8 cellular contexts compared by ENCODE assay signal in the genomic region with DNA sequence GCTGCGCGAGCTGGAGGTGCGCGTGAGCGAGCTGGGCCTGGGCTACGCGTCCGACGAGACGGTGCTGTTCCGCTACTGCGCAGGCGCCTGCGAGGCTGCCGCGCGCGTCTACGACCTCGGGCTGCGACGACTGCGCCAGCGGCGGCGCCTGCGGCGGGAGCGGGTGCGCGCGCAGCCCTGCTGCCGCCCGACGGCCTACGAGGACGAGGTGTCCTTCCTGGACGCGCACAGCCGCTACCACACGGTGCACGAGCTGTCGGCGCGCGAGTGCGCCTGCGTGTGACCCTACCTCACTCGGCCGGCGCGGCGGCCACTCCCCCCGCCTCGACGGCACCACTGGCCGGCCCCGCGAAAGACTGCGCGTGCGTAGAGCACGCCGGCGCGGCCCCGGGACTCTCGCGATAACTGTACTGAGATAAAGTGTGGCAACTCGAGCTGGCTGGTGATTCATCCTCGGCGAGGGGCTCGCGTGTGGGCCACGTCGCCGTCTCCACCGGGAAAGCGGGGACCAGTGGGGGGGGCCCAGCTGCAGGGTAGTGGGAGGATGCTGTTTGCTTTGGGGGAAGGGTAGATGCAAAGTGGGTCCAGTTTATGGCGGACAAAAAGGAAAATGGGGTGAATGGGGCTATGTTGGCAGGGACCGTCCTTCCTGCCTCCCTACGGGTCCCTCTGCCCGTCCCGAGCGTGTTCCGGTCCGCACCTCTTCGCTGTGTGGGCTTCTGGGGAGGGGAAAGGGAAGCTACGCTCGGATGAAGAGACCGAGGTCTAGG. TPM values are rescaled to one million over a fixed set of nuclear protein-coding genes. Genes with fewer than 3 reads are reported as not detected.
DNase-seq lines count a peak whose midpoint lies in the region; ATAC-seq, FAIRE-seq and TF ChIP-seq lines count a peak whose summit lies in the region.

No MANE protein-coding gene starts in this region.

- peaks cover 2% of the 10 kb centered on the region for H3K4me1 Mint-ChIP-seq in Calu3 (ENCODE audit: low read depth, unreplicated experiment)
- peaks cover 9% of the 10 kb centered on the region for H3K4me1 Mint-ChIP-seq in activated T-cell treated with anti-CD3 and anti-CD28 coated beads, Interleukin-2, amount 50 U/mL, for 4 hours (ENCODE audit: low read depth)
- H3K4me1 Mint-ChIP-seq in naive thymus-derived CD4-positive, alpha-beta T cell: peaks cover 5 to 19% (median 10%) of the 10 kb centered on the region in 7 donors

- H3K4me2 ChIP-seq in OCI-LY3 (ENCODE audit: low read length): peak overlapping the region; percentile 58

- CTCF ChIA-PET in Calu3 (lab: Charles Lee): interaction anchor here (0.6 to 1.3 kb wide), 2 partner anchors 24 to 159 kb away, joined by 3 to 7 read pairs; no protein-coding TSS in a partner anchor
- CTCF ChIA-PET in naive thymus-derived CD4-positive, alpha-beta T cell (lab: Charles Lee): interaction anchor here (0.5 to 3.8 kb wide), 9 partner anchors 11 to 382 kb away, joined by 3 to 20 read pairs (median 4); a partner anchor contains a TSS

- H3K36me3 ChIP-seq in OCI-LY3 (replicated peaks; ENCODE audit: low read depth, low read length): no peaks in the 10 kb centered on the region
- no peaks in the 10 kb centered on the region for H3K36me3 ChIP-seq in naive thymus-derived CD4-positive, alpha-beta T cell (ENCODE audit: control insufficient read depth in 2 of 3, insufficient read depth in 3 of 3, low read length in 3 of 3)

- 0 out of 2 replicates have a peak overlapping the region, but pooled peaks have one; percentile 2 for H3K27ac ChIP-seq in OCI-LY3 (ENCODE audit: low read length)
- H3K27ac ChIP-seq in naive thymus-derived CD4-positive, alpha-beta T cell (ENCODE audit: low read depth, low read length): peak overlapping the region; percentile 80

- no peaks in the 10 kb centered on the region for H3K27me3 Mint-ChIP-seq in Calu3 (ENCODE audit: unreplicated experiment)
- H3K27me3 Mint-ChIP-seq in activated T-cell treated with anti-CD3 and anti-CD28 coated beads, Interleukin-2, amount 50 U/mL, for 4 hours (ENCODE audit: low read depth): peaks cover 2% of the 10 kb centered on the region
- H3K27me3 Mint-ChIP-seq in naive thymus-derived CD4-positive, alpha-beta T cell: peaks cover 0 to 6% (median 0%) of the 10 kb centered on the region in 5 donors

- intact Hi-C loops in Calu3 (cut with micrococcal nuclease; ENCODE audit: unreplicated experiment): no loop called here
- intact Hi-C loops in naive thymus-derived CD4-positive, alpha-beta T cell (cut with micrococcal nuclease): loop anchor here (1.0 to 5.0 kb wide), 9 partner anchors 24 to 534 kb away; a partner anchor contains a TSS

- H3K4me1 ChIP-seq in OCI-LY3 (ENCODE audit: low read length): peaks cover 11% of the 10 kb centered on the region
- H3K4me1 ChIP-seq in naive thymus-derived CD4-positive, alpha-beta T cell (ENCODE audit: control insufficient read depth in 2 of 2, insufficient read depth in 2 of 2, low read length in 2 of 2): peaks cover 10 to 17% of the 10 kb centered on the region in 2 donors

- H3K9me3 Mint-ChIP-seq in Calu3 (ENCODE audit: low read depth, unreplicated experiment): no peaks in the 10 kb centered on the region
- H3K9me3 Mint-ChIP-seq in activated T-cell treated with anti-CD3 and anti-CD28 coated beads, Interleukin-2, amount 50 U/mL, for 4 hours: no peaks in the 10 kb centered on the region
- peaks cover 0 to 1% (median 0%) of the 10 kb centered on the region in 11 donors for H3K9me3 Mint-ChIP-seq in naive thymus-derived CD4-positive, alpha-beta T cell

- no TSS peak for BruUV-seq in Calu3 (replicated peaks; lab: Mats Ljungman, UMichigan)

- H3K79me2 ChIP-seq in OCI-LY3 (ENCODE audit: low read length): no peaks in the 10 kb centered on the region

- no peak overlapping the region for H2AFZ ChIP-seq in OCI-LY3 (ENCODE audit: low read depth, low read length)

- no peaks in the 10 kb centered on the region for H3K9me3 ChIP-seq in OCI-LY3 (ENCODE audit: insufficient read depth, low read length)
- no peaks in the 10 kb centered on the region for H3K9me3 ChIP-seq in naive thymus-derived CD4-positive, alpha-beta T cell (ENCODE audit: control insufficient read depth in 2 of 3, low read length in 3 of 3)

- TF ChIP-seq CTCF in Calu3 (IDR thresholded peaks at IDR 0.05; ENCODE audit: unreplicated experiment) (no peak), OCI-LY3 (IDR thresholded peaks at IDR 0.05; ENCODE audit: low read depth, low read length) (no peak), fibroblast of mammary gland (conservative IDR thresholded peaks at IDR 0.05; ENCODE audit: control insufficient read depth, insufficient read depth, low read depth, low read length) (no peak)

- DNase-seq in Calu3: peak; percentile 77
- peak; percentile 94 for DNase-seq in HTR-8/SVneo (ENCODE audit: insufficient read length, low spot score)
- DNase-seq in activated T-cell treated with anti-CD3 and anti-CD28 coated beads, Interleukin-2, amount 50 U/mL, for 4 hours: peak; percentile 97
- peak; percentile 90 for DNase-seq in fibroblast of mammary gland (ENCODE audit: low read depth)
- DNase-seq in naive thymus-derived CD4-positive, alpha-beta T cell: peak; percentile 91 to 98 (median 94)
- DNase-seq in stimulated activated CD8-positive, alpha-beta memory T cell treated with anti-CD3 and anti-CD28 coated beads, Interleukin-7, amount 100 ng/mL, for 4 hours (ENCODE audit: low read depth in 2 of 2): peak; percentile 83 to 95

- H3K9ac ChIP-seq in OCI-LY3 (ENCODE audit: low read length): peak overlapping the region; percentile 52

- peak overlapping the region; percentile 72 for H3K4me3 Mint-ChIP-seq in Calu3 (ENCODE audit: low read depth, unreplicated experiment)
- peak overlapping the region; percentile 96 for H3K4me3 Mint-ChIP-seq in activated T-cell treated with anti-CD3 and anti-CD28 coated beads, Interleukin-2, amount 50 U/mL, for 4 hours
- peak overlapping the region; percentile 91 to 100 (median 97) for H3K4me3 Mint-ChIP-seq in naive thymus-derived CD4-positive, alpha-beta T cell

- H3K27me3 ChIP-seq in OCI-LY3 (ENCODE audit: low read depth, low read length): no peaks in the 10 kb centered on the region
- H3K27me3 ChIP-seq in naive thymus-derived CD4-positive, alpha-beta T cell (ENCODE audit: control insufficient read depth in 2 of 2, insufficient read depth in 2 of 2, low read length in 2 of 2): no peaks in the 10 kb centered on the region

- no peak overlapping the region for H3K27ac Mint-ChIP-seq in Calu3 (ENCODE audit: unreplicated experiment)
- H3K27ac Mint-ChIP-seq in naive thymus-derived CD4-positive, alpha-beta T cell: peak overlapping the region; percentile 94 to 100 (median 97)

- FAIRE-seq in HTR-8/SVneo (lab: Jason Lieb, UNC): peak; percentile 99

- ATAC-seq in GM21423 (IDR thresholded peaks at IDR 0.05; ENCODE audit: unreplicated experiment): peak; percentile 66
- ATAC-seq in activated T-cell treated with anti-CD3 and anti-CD28 coated beads, Interleukin-2, amount 50 U/mL, for 4 hours: peak; percentile 83 to 85
- ATAC-seq in naive thymus-derived CD4-positive, alpha-beta T cell: peak; percentile 90

- H3K36me3 Mint-ChIP-seq in Calu3 (ENCODE audit: insufficient read depth, unreplicated experiment): peaks cover 12% of the 10 kb centered on the region
- H3K36me3 Mint-ChIP-seq in activated T-cell treated with anti-CD3 and anti-CD28 coated beads, Interleukin-2, amount 50 U/mL, for 4 hours (ENCODE audit: insufficient read depth): no peaks in the 10 kb centered on the region
- no peaks in the 10 kb centered on the region for H3K36me3 Mint-ChIP-seq in naive thymus-derived CD4-positive, alpha-beta T cell

- no peaks in the 10 kb centered on the region for H4K20me1 ChIP-seq in OCI-LY3 (ENCODE audit: insufficient read depth, low read length)

- peak overlapping the region; percentile 70 for H3K4me3 ChIP-seq in OCI-LY3 (ENCODE audit: low read length)
- H3K4me3 ChIP-seq in fibroblast of mammary gland (ENCODE audit: control insufficient read depth, low read depth, low read length): peak overlapping the region; percentile 81
- H3K4me3 ChIP-seq in naive thymus-derived CD4-positive, alpha-beta T cell (ENCODE audit: low read length): peak overlapping the region; percentile 76

- POLR2A ChIA-PET in naive thymus-derived CD4-positive, alpha-beta T cell (lab: Charles Lee): interaction anchor here (0.6 to 3.5 kb wide), 17 partner anchors 18 to 372 kb away, joined by 3 to 43 read pairs (median 3); a partner anchor contains a TSS

RNA-seq across cellular contexts. Expression of a gene that starts 11.4 kb away (rescaled TPM):
- 1.8 and 2.8 TPM in 2 replicates for total RNA-seq in Calu3 (2022)
- total RNA-seq in activated T-cell treated with anti-CD3 and anti-CD28 coated beads, Interleukin-2, amount 50 U/mL, for 4 hours: not detected
- not detected for total RNA-seq in naive thymus-derived CD4-positive, alpha-beta T cell
- not detected for polyA plus RNA-seq in naive thymus-derived CD4-positive, alpha-beta T cell

RNA-seq across cellular contexts. Expression of a gene that starts 23.2 kb away (rescaled TPM):
- total RNA-seq in Calu3 (2022): 15.6 and 18.6 TPM in 2 replicates
- under 1 TPM in 1 of 3 donors, not detected in 2; 0.10 TPM for total RNA-seq in activated T-cell treated with anti-CD3 and anti-CD28 coated beads, Interleukin-2, amount 50 U/mL, for 4 hours
- total RNA-seq in naive thymus-derived CD4-positive, alpha-beta T cell: under 1 TPM in 2 of 5 experiments, not detected in 3; 0.29 to 0.45 TPM
- polyA plus RNA-seq in naive thymus-derived CD4-positive, alpha-beta T cell: not detected

RNA-seq across cellular contexts. Expression of a gene that starts 23.2 kb away (rescaled TPM):
- total RNA-seq in Calu3 (2022): 3.9 and 5.4 TPM in 2 replicates
- total RNA-seq in activated T-cell treated with anti-CD3 and anti-CD28 coated beads, Interleukin-2, amount 50 U/mL, for 4 hours: under 1 TPM in 2 of 3 donors, not detected in 1; 0.33 to 0.47 TPM
- total RNA-seq in naive thymus-derived CD4-positive, alpha-beta T cell: 1 to 10 TPM in 1 of 5 experiments, under 1 TPM in 3, not detected in 1; 0.19 to 1.0 (median 0.81) TPM
- polyA plus RNA-seq in naive thymus-derived CD4-positive, alpha-beta T cell: under 1 TPM; 0.21 to 0.64 TPM

RNA-seq across cellular contexts. Expression of a gene that starts 37.1 kb away (rescaled TPM):
- total RNA-seq in Calu3 (2022): 33.2 and 35.5 TPM in 2 replicates
- total RNA-seq in activated T-cell treated with anti-CD3 and anti-CD28 coated beads, Interleukin-2, amount 50 U/mL, for 4 hours: 100 to 1,000 TPM; 166 to 215 (median 198) TPM
- total RNA-seq in naive thymus-derived CD4-positive, alpha-beta T cell: 100 to 1,000 TPM in 2 of 5 experiments, 10 to 100 TPM in 3; 53.2 to 179 (median 82.7) TPM
- polyA plus RNA-seq in naive thymus-derived CD4-positive, alpha-beta T cell: 10 to 100 TPM; 33.1 to 56.5 TPM

RNA-seq across cellular contexts. Expression of a gene that starts 42.3 kb away (rescaled TPM):
- not detected in 2 replicates for total RNA-seq in Calu3 (2022)
- total RNA-seq in activated T-cell treated with anti-CD3 and anti-CD28 coated beads, Interleukin-2, amount 50 U/mL, for 4 hours: not detected
- 1 to 10 TPM in 2 of 5 experiments, under 1 TPM in 1, not detected in 2; 0.24 to 6.2 (median 2.5) TPM for total RNA-seq in naive thymus-derived CD4-positive, alpha-beta T cell
- not detected for polyA plus RNA-seq in naive thymus-derived CD4-positive, alpha-beta T cell

Comparison
In these comparisons a context has a peak if more than half of its experiments do, and no peak if none do; other contexts are left out.
1. Peak in every context shown above with its lines: DNase-seq, ATAC-seq, H3K4me3 ChIP-seq and H3K27ac ChIP-seq.
2. RNA of a gene that starts 23.2 kb away (total RNA-seq): 15.6 to 18.6 TPM in Calu3; 0.10 TPM in activated T-cell treated with anti-CD3 and anti-CD28 coated beads, Interleukin-2, amount 50 U/mL, for 4 hours and 0.29 to 0.45 TPM in naive thymus-derived CD4-positive, alpha-beta T cell; every median in the first group is over 10 times any median in the second.